In the genomic region with DNA sequence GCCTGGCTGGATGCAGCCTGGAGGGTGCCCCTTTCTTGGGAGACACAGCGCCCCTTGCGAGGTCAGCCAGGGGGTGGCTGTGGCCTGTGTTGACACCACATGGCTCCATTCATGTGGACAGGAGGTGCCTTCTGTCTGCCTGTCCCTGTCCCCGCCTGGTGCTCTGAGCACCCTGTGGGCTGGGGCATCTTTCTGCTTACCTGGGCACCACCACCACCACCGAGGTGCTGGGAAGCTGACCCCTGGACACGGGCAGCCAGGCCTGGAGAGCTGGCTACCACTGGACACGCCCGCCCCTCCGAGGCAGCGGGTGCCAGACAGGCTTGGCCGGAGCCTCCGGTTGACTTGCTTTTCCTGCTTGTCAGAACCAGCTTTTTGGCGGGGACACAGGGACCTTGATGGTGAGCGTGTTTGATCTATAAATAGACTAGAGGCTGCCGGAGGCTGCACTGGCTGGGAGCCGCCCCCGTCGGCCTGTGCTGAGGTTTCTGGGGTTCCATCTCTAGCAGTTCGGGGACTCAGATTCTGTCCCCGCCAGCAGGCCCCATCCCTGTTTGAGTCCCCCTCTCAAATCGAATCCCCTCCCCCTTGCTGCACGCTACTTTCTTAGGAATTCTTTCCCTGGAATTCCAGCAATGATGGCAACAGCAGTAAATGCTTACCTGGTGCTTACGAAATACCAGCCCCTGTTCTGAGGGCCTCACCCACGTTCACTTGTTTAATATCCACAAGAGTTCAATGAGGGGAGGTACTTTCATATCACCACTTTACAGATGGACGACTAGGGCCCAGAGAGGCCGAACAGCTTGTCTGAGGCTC, we compare ENCODE assay signal across 8 cellular contexts.
A peak's percentile ranks its signal among the peaks of the same experiment; 100 is the strongest.
DNase-seq lines count a peak whose midpoint lies in the region; TF ChIP-seq lines count a peak whose summit lies in the region.

No MANE protein-coding gene starts in this region.

- no peaks in the 10 kb centered on the region for H3K36me3 ChIP-seq in liver (ENCODE audit: control insufficient read depth in 4 of 4, insufficient read depth in 3 of 4, low read depth in 1 of 4, low read length in 3 of 4)
- H3K36me3 ChIP-seq in testis (ENCODE audit: low read depth, missing control alignments) = no peaks in the 10 kb centered on the region
- H3K36me3 ChIP-seq in tibial nerve = no peaks in the 10 kb centered on the region

- H3K4me1 ChIP-seq in liver (ENCODE audit: control insufficient read depth in 4 of 4, insufficient read depth in 4 of 4, low read length in 3 of 4) (peaks cover 3 to 21% (median 11%) of the 10 kb centered on the region in 4 donors), testis (peaks cover 24% of the 10 kb centered on the region), tibial nerve (peaks cover 0 to 10% (median 2%) of the 10 kb centered on the region in 4 donors)

- H3K4me3 ChIP-seq in Jurkat, Clone E6-1 (ENCODE audit: low read length) = no peak overlapping the region
- H3K4me3 ChIP-seq in liver (ENCODE audit: low read depth in 1 of 3, low read length in 3 of 3) = no peak overlapping the region
- no peak overlapping the region for H3K4me3 ChIP-seq in testis
- no peak overlapping the region for H3K4me3 ChIP-seq in tibial nerve

- H3K9me3 ChIP-seq in liver (ENCODE audit: control insufficient read depth in 4 of 4, low read length in 3 of 4) (no peaks in the 10 kb centered on the region), testis (no peaks in the 10 kb centered on the region), tibial nerve (no peaks in the 10 kb centered on the region)

- intact Hi-C loops in testis (cut with DNase I; ENCODE audit: low total_unique reads) = no loop called here

- TF ChIP-seq CTCF in liver (IDR thresholded peaks at IDR 0.05; ENCODE audit: low read depth, low read length, missing input control) = no peak
- TF ChIP-seq CTCF in testis (IDR thresholded peaks at IDR 0.05) = no peak
- TF ChIP-seq CTCF in GM20000 (IDR thresholded peaks at IDR 0.05; ENCODE audit: extremely low read depth, missing control alignments) = no peak
- TF ChIP-seq CTCF in tibial nerve (IDR thresholded peaks at IDR 0.05) = no peak

- no peak for TF ChIP-seq EP300 in tibial nerve (IDR thresholded peaks at IDR 0.05)

- TF ChIP-seq RAD21 in liver (IDR thresholded peaks at IDR 0.05) = peak; percentile 43 to 59

- WGBS in liver = 30% methylated on average over 25 of the region's 25 CpGs
- WGBS in testis, 2 donors = 45 to 47% methylated on average over 13 to 25 of the region's 25 CpGs
- WGBS in tibial nerve, 2 donors = 73% methylated on average over 20 to 21 of the region's 25 CpGs

- H3K27ac ChIP-seq in liver (ENCODE audit: low read depth in 1 of 2, low read length in 2 of 2) = peak overlapping the region; percentile 12 to 29
- H3K27ac ChIP-seq in testis = peak overlapping the region; percentile 43 to 65
- no peak overlapping the region for H3K27ac ChIP-seq in tibial nerve

- POLR2A ChIA-PET in HEK293T (lab: Yijun Ruan, JAX) = no interaction called here

- H3K27me3 ChIP-seq in liver (ENCODE audit: control insufficient read depth in 4 of 4, insufficient read depth in 4 of 4, low read length in 3 of 4) (no peaks in the 10 kb centered on the region), testis (no peaks in the 10 kb centered on the region), tibial nerve (no peaks in the 10 kb centered on the region)

- TF ChIP-seq POLR2A in testis (IDR thresholded peaks at IDR 0.05) = no peak
- TF ChIP-seq POLR2A in tibial nerve (IDR thresholded peaks at IDR 0.05) = no peak

- peak overlapping the region in 1 of 2 donors; percentile 7 for H3K9ac ChIP-seq in liver (ENCODE audit: low read depth in 1 of 2, low read length in 2 of 2)

- DNase-seq in Jurkat, Clone E6-1 (ENCODE audit: low read depth, low spot score) = peak; percentile 25
- DNase-seq in cerebellar nuclear complex (lab: John Stamatoyannopoulos, UW) (peak; percentile 62 to 87), testis (peak; percentile 93), GM20000 (ENCODE audit: low spot score) (no peak), HEK293T (ENCODE audit: extremely low spot score) (no peak), tibial nerve (ENCODE audit: low spot score in 2 of 2) (no peak), CD1c-positive myeloid dendritic cell (ENCODE audit: extremely low spot score) (no peak)

- CTCF ChIA-PET in HEK293T (lab: Yijun Ruan, JAX) = interaction anchor here (0.6 to 2.8 kb wide), 10 partner anchors 9 to 125 kb away, joined by 3 to 14 read pairs (median 6); no protein-coding TSS in a partner anchor

TF ChIP-seq in liver, 16 proteins besides CTCF, POLR2A, EP300 and RAD21 (continues in another document):
- peak; percentile 44 to 64 for TF ChIP-seq RXRA (IDR thresholded peaks at IDR 0.05)
- peak; percentile 11 for TF ChIP-seq NR2F2 (IDR thresholded peaks at IDR 0.05)
- TF ChIP-seq, protein P1, sequence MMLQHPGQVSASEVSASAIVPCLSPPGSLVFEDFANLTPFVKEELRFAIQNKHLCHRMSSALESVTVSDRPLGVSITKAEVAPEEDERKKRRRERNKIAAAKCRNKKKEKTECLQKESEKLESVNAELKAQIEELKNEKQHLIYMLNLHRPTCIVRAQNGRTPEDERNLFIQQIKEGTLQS (IDR thresholded peaks at IDR 0.05) = no peak
- TF ChIP-seq, protein P2, sequence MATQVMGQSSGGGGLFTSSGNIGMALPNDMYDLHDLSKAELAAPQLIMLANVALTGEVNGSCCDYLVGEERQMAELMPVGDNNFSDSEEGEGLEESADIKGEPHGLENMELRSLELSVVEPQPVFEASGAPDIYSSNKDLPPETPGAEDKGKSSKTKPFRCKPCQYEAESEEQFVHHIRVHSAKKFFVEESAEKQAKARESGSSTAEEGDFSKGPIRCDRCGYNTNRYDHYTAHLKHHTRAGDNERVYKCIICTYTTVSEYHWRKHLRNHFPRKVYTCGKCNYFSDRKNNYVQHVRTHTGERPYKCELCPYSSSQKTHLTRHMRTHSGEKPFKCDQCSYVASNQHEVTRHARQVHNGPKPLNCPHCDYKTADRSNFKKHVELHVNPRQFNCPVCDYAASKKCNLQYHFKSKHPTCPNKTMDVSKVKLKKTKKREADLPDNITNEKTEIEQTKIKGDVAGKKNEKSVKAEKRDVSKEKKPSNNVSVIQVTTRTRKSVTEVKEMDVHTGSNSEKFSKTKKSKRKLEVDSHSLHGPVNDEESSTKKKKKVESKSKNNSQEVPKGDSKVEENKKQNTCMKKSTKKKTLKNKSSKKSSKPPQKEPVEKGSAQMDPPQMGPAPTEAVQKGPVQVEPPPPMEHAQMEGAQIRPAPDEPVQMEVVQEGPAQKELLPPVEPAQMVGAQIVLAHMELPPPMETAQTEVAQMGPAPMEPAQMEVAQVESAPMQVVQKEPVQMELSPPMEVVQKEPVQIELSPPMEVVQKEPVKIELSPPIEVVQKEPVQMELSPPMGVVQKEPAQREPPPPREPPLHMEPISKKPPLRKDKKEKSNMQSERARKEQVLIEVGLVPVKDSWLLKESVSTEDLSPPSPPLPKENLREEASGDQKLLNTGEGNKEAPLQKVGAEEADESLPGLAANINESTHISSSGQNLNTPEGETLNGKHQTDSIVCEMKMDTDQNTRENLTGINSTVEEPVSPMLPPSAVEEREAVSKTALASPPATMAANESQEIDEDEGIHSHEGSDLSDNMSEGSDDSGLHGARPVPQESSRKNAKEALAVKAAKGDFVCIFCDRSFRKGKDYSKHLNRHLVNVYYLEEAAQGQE (IDR thresholded peaks at IDR 0.05) = peak; percentile 56
- no peak for TF ChIP-seq EGR1 (IDR thresholded peaks at IDR 0.05; ENCODE audit: low read depth in 2 of 2)
- TF ChIP-seq FOXA2 (IDR thresholded peaks at IDR 0.05) = no peak
- no peak for TF ChIP-seq HNF4G (IDR thresholded peaks at IDR 0.05)
- no peak for TF ChIP-seq YY1 (IDR thresholded peaks at IDR 0.05)
- no peak for TF ChIP-seq GABPA (IDR thresholded peaks at IDR 0.05 in 1 of 2, conservative IDR thresholded peaks at IDR 0.05 in 1 of 2)
- TF ChIP-seq JUND (IDR thresholded peaks at IDR 0.05) = no peak
- peak; percentile 52 for TF ChIP-seq SP1 (IDR thresholded peaks at IDR 0.05)

TF ChIP-seq in HEK293T, 16 proteins besides CTCF, POLR2A, EP300 and RAD21:
- TF ChIP-seq CTBP1 (IDR thresholded peaks at IDR 0.05; ENCODE audit: borderline replicate concordance) (no peak), HDGF (IDR thresholded peaks at IDR 0.05; ENCODE audit: borderline replicate concordance) (no peak), ELF4 (IDR thresholded peaks at IDR 0.05) (no peak), FOXA1 (IDR thresholded peaks at IDR 0.05) (no peak), SUZ12 (IDR thresholded peaks at IDR 0.05) (no peak), L3MBTL2 (conservative IDR thresholded peaks at IDR 0.05) (no peak)

Comparison
In these comparisons a context has a peak if more than half of its experiments do, and no peak if none do; other contexts are left out.
1. DNase-seq: peak in Jurkat, Clone E6-1 (single experiment), cerebellar nuclear complex (2 of 2) and testis (single experiment); none in GM20000 (single experiment), HEK293T (single experiment), tibial nerve (0 of 2) and CD1c-positive myeloid dendritic cell (single experiment).
2. H3K27ac ChIP-seq: peak in liver (2 of 2) and testis (2 of 2); none in tibial nerve (0 of 4).